ENCODE assay signal across 8 cellular contexts in the genomic region with DNA sequence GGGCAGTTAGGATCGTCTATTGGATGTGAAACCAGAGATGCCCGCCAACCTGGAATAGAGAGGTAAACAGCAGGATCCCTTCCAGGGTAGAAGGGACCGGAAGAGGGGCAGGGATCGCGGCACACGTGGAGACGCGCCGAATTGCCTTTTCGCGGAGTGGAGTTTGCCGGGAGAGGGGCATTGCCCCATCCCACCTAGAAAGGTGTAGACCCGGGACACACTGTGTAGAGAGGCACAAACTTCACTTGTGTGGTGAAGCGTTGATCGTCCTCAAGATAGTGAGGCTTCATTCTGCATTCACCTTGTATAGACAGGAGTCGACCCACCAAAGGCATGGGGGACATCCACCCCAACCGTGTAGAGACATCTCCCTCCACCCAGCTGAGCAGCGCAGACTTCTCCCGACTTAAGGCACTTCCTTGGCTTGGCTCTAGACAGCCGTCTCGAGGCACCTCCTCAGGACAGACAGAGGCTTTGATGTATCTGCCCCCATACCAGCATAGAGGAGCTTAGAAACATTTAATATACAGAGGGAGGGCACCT. TPM values are rescaled to one million over a fixed set of nuclear protein-coding genes. Genes with fewer than 3 reads are reported as not detected.
DNase-seq lines count a peak whose midpoint lies in the region; ATAC-seq and TF ChIP-seq lines count a peak whose summit lies in the region.

No MANE protein-coding gene starts in this region.

- H3K36me3 ChIP-seq in Panc1 (ENCODE audit: control insufficient read depth, insufficient read depth, low read length), result no peaks in the 10 kb centered on the region; the same call in none of the 2 replicates

- H3K4me3 ChIP-seq in Panc1 (ENCODE audit: low read depth in 2 of 2, low read length in 2 of 2), result peak overlapping the region; percentile 82 to 94

- H3K4me1 Mint-ChIP-seq in HFFc6 (ENCODE audit: low read depth) (peaks cover 40% of the 10 kb centered on the region), naive B cell (peaks cover 20 to 49% (median 26%) of the 10 kb centered on the region in 3 donors)
- H3K4me1 Mint-ChIP-seq in effector memory CD8-positive, alpha-beta T cell (ENCODE audit: low read depth in 2 of 2), result peaks cover 19 to 23% of the 10 kb centered on the region in 2 donors

- in situ Hi-C loops in GM13977 (cut with MboI; ENCODE audit: low pct_unique_long_range_greater_than_20kb, low sequenced_read_pairs, unreplicated experiment) (no loop called here), Panc1 (cut with HindIII; ENCODE audit: low pct_unique_long_range_greater_than_20kb, low sequenced_read_pairs) (no loop called here)

- DNase-seq in GM13977 (ENCODE audit: low spot score) (peak; percentile 24), HFFc6 (no peak), Panc1 (ENCODE audit: low read depth, low spot score) (no peak), naive B cell (no peak), DMS79 (lab: John Stamatoyannopoulos, UW) (no peak), mesenteric fat pad (ENCODE audit: low spot score) (no peak), Ammon's horn (ENCODE audit: low spot score) (no peak)
- peak in 1 of 3 experiments; percentile 5 for DNase-seq in effector memory CD8-positive, alpha-beta T cell

- no peaks in the 10 kb centered on the region for H3K27me3 ChIP-seq in Panc1 (ENCODE audit: control insufficient read depth, insufficient read depth, low read length)

- TSS peak; percentile 91 for BruUV-seq in Panc1 (replicated peaks; lab: Mats Ljungman, UMichigan)

- H3K4me1 ChIP-seq in Panc1 (ENCODE audit: control insufficient read depth, insufficient read depth, low read length), result peaks cover 5% of the 10 kb centered on the region

- no peaks in the 10 kb centered on the region; the same call in 1 of the 2 replicates for H3K27me3 Mint-ChIP-seq in HFFc6 (ENCODE audit: insufficient read depth)
- H3K27me3 Mint-ChIP-seq in effector memory CD8-positive, alpha-beta T cell, result no peaks in the 10 kb centered on the region
- no peaks in the 10 kb centered on the region for H3K27me3 Mint-ChIP-seq in naive B cell

- POLR2A ChIA-PET in Panc1 (lab: Charles Lee), result no interaction called here

- H3K36me3 Mint-ChIP-seq in HFFc6 (ENCODE audit: low read depth) (no peaks in the 10 kb centered on the region), naive B cell (no peaks in the 10 kb centered on the region)
- H3K36me3 Mint-ChIP-seq in effector memory CD8-positive, alpha-beta T cell (ENCODE audit: insufficient read depth), result peaks cover 20% of the 10 kb centered on the region

- intact Hi-C loops in Panc1 (cut with micrococcal nuclease; ENCODE audit: unreplicated experiment), result no loop called here

- H3K4me3 Mint-ChIP-seq in HFFc6 (peak overlapping the region; percentile 95), naive B cell (peak overlapping the region; percentile 86 to 98 (median 96))
- peak overlapping the region; percentile 89 to 90 for H3K4me3 Mint-ChIP-seq in effector memory CD8-positive, alpha-beta T cell

- peaks cover 3% of the 10 kb centered on the region; the same call in 1 of the 2 replicates for H3K9me3 ChIP-seq in Panc1 (ENCODE audit: control insufficient read depth, insufficient read depth, low read depth, low read length)

- H3K9me3 Mint-ChIP-seq in HFFc6 (no peaks in the 10 kb centered on the region), naive B cell (peaks cover 0 to 16% (median 6%) of the 10 kb centered on the region in 7 donors)
- H3K9me3 Mint-ChIP-seq in effector memory CD8-positive, alpha-beta T cell, result peaks cover 0 to 3% of the 10 kb centered on the region in 2 donors

- TF ChIP-seq CTCF in GM13977 (IDR thresholded peaks at IDR 0.05; ENCODE audit: extremely low read depth, insufficient read depth, missing control alignments), result no peak
- TF ChIP-seq CTCF in HFFc6 (IDR thresholded peaks at IDR 0.05), result no peak
- no peak for TF ChIP-seq CTCF in Panc1 (IDR thresholded peaks at IDR 0.05)

- peak overlapping the region; percentile 98 for H3K27ac ChIP-seq in Panc1 (ENCODE audit: low read length)

- peak; percentile 40 for ATAC-seq in Panc1
- peak; percentile 28 for ATAC-seq in effector memory CD8-positive, alpha-beta T cell (replicated peaks)
- peak; percentile 6 to 18 for ATAC-seq in naive B cell (ENCODE audit: low read depth in 2 of 2)

- H3K27ac Mint-ChIP-seq in HFFc6, result peak overlapping the region; percentile 81
- peak overlapping the region; percentile 89 to 91 for H3K27ac Mint-ChIP-seq in effector memory CD8-positive, alpha-beta T cell
- H3K27ac Mint-ChIP-seq in naive B cell, result peak overlapping the region; percentile 88 to 98 (median 94)

- CTCF ChIA-PET in Panc1 (lab: Charles Lee), result interaction anchor here (0.6 kb wide), 1 partner anchor 90 kb away, joined by 3 read pairs; a partner anchor contains a TSS

RNA-seq across cellular contexts. Expression of a gene that starts 0.4 kb away (rescaled TPM):
- total RNA-seq in HFFc6 (2021; fragmentation: NEBNext Ultra II Directional; extraction: Animal tissue kit (Norgen Biotek cat#: 25700)), result 10 to 100 TPM; 42.4 to 49.2 (median 44.4) TPM
- total RNA-seq in Panc1 (2021; ENCODE audit: unreplicated experiment) (62.5 TPM), mesenteric fat pad (34.7 TPM)
- 16.0 TPM for polyA plus RNA-seq in Panc1 (2012; ENCODE audit: insufficient read length)
- 10 to 100 TPM; 15.1 to 35.4 (median 27.4) TPM for polyA plus RNA-seq in naive B cell (ENCODE audit: low read depth in 6 of 6)

RNA-seq across cellular contexts. Expression of a gene that starts 34.4 kb away (rescaled TPM):
- total RNA-seq in HFFc6 (2021; fragmentation: NEBNext Ultra II Directional; extraction: Animal tissue kit (Norgen Biotek cat#: 25700)), result 10 to 100 TPM; 16.2 to 19.8 (median 17.9) TPM
- total RNA-seq in Panc1 (2021; ENCODE audit: unreplicated experiment) (14.1 TPM), mesenteric fat pad (5.0 TPM)
- polyA plus RNA-seq in Panc1 (2012; ENCODE audit: insufficient read length), result 15.4 TPM
- polyA plus RNA-seq in naive B cell (ENCODE audit: low read depth in 6 of 6), result under 1 TPM; 0.50 to 0.95 (median 0.79) TPM
